Comparison of ENCODE assay signal across 12 cellular contexts in the genomic region with DNA sequence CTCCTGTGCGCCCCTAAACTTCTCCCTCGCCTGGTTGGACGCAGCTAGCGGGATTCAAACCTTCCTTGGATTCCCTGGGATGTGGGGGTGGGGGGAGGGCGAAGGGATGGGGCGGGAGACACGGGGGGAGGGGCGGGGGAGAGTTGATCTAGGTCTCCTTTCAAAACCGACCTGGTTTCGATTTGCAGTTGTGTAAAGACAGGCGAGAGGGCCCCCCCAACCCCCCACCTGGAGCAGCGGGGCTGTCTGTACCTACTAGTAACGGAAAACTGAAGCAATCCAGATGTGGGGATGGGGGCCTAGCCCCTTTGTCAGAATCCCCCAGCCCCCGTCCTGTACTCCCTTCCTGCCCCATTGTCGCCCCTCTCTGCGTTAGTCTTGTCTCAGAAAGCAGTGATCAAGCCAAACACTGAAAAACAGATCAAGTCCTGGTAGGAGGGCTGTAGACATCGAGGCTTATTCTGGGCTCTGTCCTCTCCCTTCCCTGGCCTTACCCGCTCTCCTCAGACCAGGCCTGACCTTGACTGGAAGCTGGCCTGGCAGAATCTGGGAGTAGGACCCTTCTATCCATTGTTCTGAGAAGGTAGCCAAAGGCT. TPM values are rescaled to one million over a fixed set of nuclear protein-coding genes. Genes with fewer than 3 reads are reported as not detected.
A peak's percentile ranks its signal among the peaks of the same experiment; 100 is the strongest.
DNase-seq lines count a peak whose midpoint lies in the region; ATAC-seq and TF ChIP-seq lines count a peak whose summit lies in the region.
"Had no signal": no experiment of that assay in that cellular context is flagged by ENCODE, and none has a peak within 500 bp of the region (broad histone marks: within the 10 kb centered on the region; RNA-seq: fewer than 3 reads in every experiment).

No MANE protein-coding gene starts in this region.

- no peak for TF ChIP-seq CTCF in activated CD8-positive, alpha-beta T cell treated with anti-CD3 and anti-CD28 coated beads for 36 hours (IDR thresholded peaks at IDR 0.05)
- TF ChIP-seq CTCF in type B pancreatic cell (conservative IDR thresholded peaks at IDR 0.05): no peak

- H3K27ac Mint-ChIP-seq in activated CD8-positive, alpha-beta T cell treated with anti-CD3 and anti-CD28 coated beads for 36 hours: no peak overlapping the region
- H3K27ac Mint-ChIP-seq in type B pancreatic cell: peak overlapping the region; percentile 52

- H3K9me3 Mint-ChIP-seq in activated CD8-positive, alpha-beta T cell treated with anti-CD3 and anti-CD28 coated beads for 36 hours: no peaks in the 10 kb centered on the region
- peaks cover 4% of the 10 kb centered on the region for H3K9me3 Mint-ChIP-seq in type B pancreatic cell

- intact Hi-C loops in right cardiac atrium (cut with DNase I) (no loop called here), cardiac septum (cut with DNase I) (no loop called here)
- intact Hi-C loops in activated CD8-positive, alpha-beta T cell treated with anti-CD3 and anti-CD28 coated beads for 36 hours (cut with micrococcal nuclease): no loop called here

- H3K4me1 ChIP-seq in right cardiac atrium (ENCODE audit: control insufficient read depth, insufficient read depth, low read length) (peaks cover 4% of the 10 kb centered on the region), iPS-20b (ENCODE audit: insufficient read depth, low read length) (peaks cover 2% of the 10 kb centered on the region; the same call in 1 of the 2 replicates)

- H3K36me3 ChIP-seq in iPS-20b (ENCODE audit: insufficient read depth, low read depth, low read length): no peaks in the 10 kb centered on the region

- ATAC-seq in right cardiac atrium: no peak
- ATAC-seq in activated CD8-positive, alpha-beta T cell treated with anti-CD3 and anti-CD28 coated beads for 36 hours: no peak
- ATAC-seq: mucosa of descending colon had no signal

- no peaks in the 10 kb centered on the region for H3K9me3 ChIP-seq in right cardiac atrium (ENCODE audit: control insufficient read depth, low read length)
- H3K9me3 ChIP-seq in iPS-20b (ENCODE audit: insufficient read depth, low read depth, low read length): peaks cover 7% of the 10 kb centered on the region; the same call in 1 of the 2 replicates
- H3K9me3 ChIP-seq: mucosa of descending colon had no signal

- H3K9ac ChIP-seq in iPS-20b (ENCODE audit: low read depth, low read length): no peak overlapping the region

- peaks cover 76% of the 10 kb centered on the region for H3K27me3 Mint-ChIP-seq in activated CD8-positive, alpha-beta T cell treated with anti-CD3 and anti-CD28 coated beads for 36 hours
- H3K27me3 Mint-ChIP-seq in type B pancreatic cell: peaks cover 95% of the 10 kb centered on the region

- H3K27me3 ChIP-seq in right cardiac atrium (ENCODE audit: control insufficient read depth, insufficient read depth): no peaks in the 10 kb centered on the region
- peaks cover 100% of the 10 kb centered on the region for H3K27me3 ChIP-seq in iPS-20b (ENCODE audit: insufficient read depth, low read length)

- no peaks in the 10 kb centered on the region for H3K36me3 Mint-ChIP-seq in activated CD8-positive, alpha-beta T cell treated with anti-CD3 and anti-CD28 coated beads for 36 hours (ENCODE audit: low read depth)
- peaks cover 10% of the 10 kb centered on the region for H3K36me3 Mint-ChIP-seq in type B pancreatic cell

- H3K4me3 Mint-ChIP-seq in activated CD8-positive, alpha-beta T cell treated with anti-CD3 and anti-CD28 coated beads for 36 hours: peak overlapping the region; percentile 82
- peak overlapping the region; percentile 93 for H3K4me3 Mint-ChIP-seq in type B pancreatic cell

- DNase-seq in right cardiac atrium: peak in 1 of 3 donors; percentile 43
- no peak for DNase-seq in cardiac septum (ENCODE audit: low spot score)
- no peak for DNase-seq in activated CD8-positive, alpha-beta T cell treated with anti-CD3 and anti-CD28 coated beads for 36 hours
- DNase-seq in type B pancreatic cell (ENCODE audit: extremely low spot score, unreplicated experiment): no peak
- no peak for DNase-seq in HK-2 (ENCODE audit: unreplicated experiment)
- no peak for DNase-seq in DMS 273 treated with DMSO at 0.1 percent for 48 hours (lab: John Stamatoyannopoulos, UW)
- no peak for DNase-seq in NOMO-1 (lab: John Stamatoyannopoulos, UW; ENCODE audit: unreplicated experiment in 2 of 2)
- DNase-seq: mucosa of descending colon; NCI-H2171; stimulated activated CD4-positive, alpha-beta T cell treated with anti-CD3 and anti-CD28 coated beads, Interleukin-12 subunit alpha, Interleukin-12 subunit beta, amount 100 ng/mL, for 4 hours had no signal

- WGBS in right cardiac atrium: 25% methylated on average over 18 of the region's 18 CpGs

- H3K4me1 Mint-ChIP-seq in activated CD8-positive, alpha-beta T cell treated with anti-CD3 and anti-CD28 coated beads for 36 hours (ENCODE audit: low read depth): peaks cover 39% of the 10 kb centered on the region
- peaks cover 8% of the 10 kb centered on the region for H3K4me1 Mint-ChIP-seq in type B pancreatic cell (ENCODE audit: unreplicated experiment)

- H3K27ac ChIP-seq in right cardiac atrium (ENCODE audit: low read length) (no peak overlapping the region), iPS-20b (ENCODE audit: low read length) (no peak overlapping the region)

- H3K4me3 ChIP-seq in right cardiac atrium (ENCODE audit: low read length) (peak overlapping the region; percentile 47), iPS-20b (ENCODE audit: low read length) (peak overlapping the region; percentile 88; the same call in 1 of the 2 replicates)
- H3K4me3 ChIP-seq: mucosa of descending colon had no signal

- POLR2A ChIA-PET in activated CD8-positive, alpha-beta T cell treated with anti-CD3 and anti-CD28 coated beads for 36 hours (lab: Charles Lee): interaction anchor here (1.5 kb wide), 1 partner anchor 19 kb away, joined by 5 read pairs; no protein-coding TSS in a partner anchor

- CTCF ChIA-PET in activated CD8-positive, alpha-beta T cell treated with anti-CD3 and anti-CD28 coated beads for 36 hours (lab: Charles Lee): interaction anchor here (0.7 to 2.4 kb wide), 5 partner anchors 18 to 124 kb away, joined by 3 to 9 read pairs (median 3); no protein-coding TSS in a partner anchor

RNA-seq across cellular contexts. Expression of a gene that starts 0.9 kb away (rescaled TPM):
- total RNA-seq in right cardiac atrium (under 1 TPM in 1 of 4 donors, not detected in 3; 0.12 TPM), cardiac septum (0.16 TPM), type B pancreatic cell (ENCODE audit: low replicate concordance) (3.1 and 10.4 TPM in 2 replicates)
- 0.09 TPM for polyA plus RNA-seq in right cardiac atrium
- under 1 TPM; 0.43 to 0.81 TPM for total RNA-seq in activated CD8-positive, alpha-beta T cell treated with anti-CD3 and anti-CD28 coated beads for 36 hours
- total RNA-seq: frontal cortex had no signal

RNA-seq across cellular contexts. Expression of a gene that starts 25.1 kb away (rescaled TPM):
- total RNA-seq in right cardiac atrium (under 1 TPM in 2 of 4 donors, not detected in 2; 0.12 to 0.14 TPM), cardiac septum (not detected), type B pancreatic cell (ENCODE audit: low replicate concordance) (15.9 and 16.7 TPM in 2 replicates)
- 0.16 TPM for polyA plus RNA-seq in right cardiac atrium
- total RNA-seq in activated CD8-positive, alpha-beta T cell treated with anti-CD3 and anti-CD28 coated beads for 36 hours: not detected
- total RNA-seq: frontal cortex had no signal

Comparison
In these comparisons a context has a peak if more than half of its experiments do, and no peak if none do; other contexts are left out.
1. RNA of a gene that starts 25.1 kb away (total RNA-seq): 15.9 to 16.7 TPM in type B pancreatic cell; 0.12 to 0.14 TPM in right cardiac atrium, not detected in cardiac septum (single experiment) and not detected in activated CD8-positive, alpha-beta T cell treated with anti-CD3 and anti-CD28 coated beads for 36 hours; every median in the first group is over 10 times any median in the second.